Comparison of ENCODE assay signal across 1 cellular context in the genomic region with DNA sequence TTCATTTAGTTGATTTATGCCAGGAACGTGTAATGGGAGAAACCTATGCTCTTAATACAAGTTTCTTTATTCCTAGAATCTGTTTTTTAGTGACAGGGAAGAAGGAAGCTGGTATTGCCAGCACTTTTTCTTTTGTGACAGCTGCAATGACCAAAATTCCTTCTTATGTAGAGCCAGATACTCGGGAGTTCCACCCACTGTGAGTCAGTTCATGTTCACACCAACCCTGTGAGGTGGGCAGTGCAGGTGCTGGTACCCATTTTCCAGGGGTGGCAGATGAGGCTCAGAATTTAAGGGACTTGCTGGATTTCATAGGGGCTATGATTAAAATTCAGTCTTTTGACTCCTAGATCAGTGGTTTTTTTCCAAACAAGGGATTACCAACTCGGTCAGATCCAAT.
TF ChIP-seq lines count a peak whose summit lies in the region.

No MANE protein-coding gene starts in this region.

TF ChIP-seq in GM12878, 131 proteins besides CTCF, POLR2A, EP300 and RAD21:
- 0 out of 2 replicates have a peak, but pooled peaks have one; percentile 3 for TF ChIP-seq IKZF1 (conservative IDR thresholded peaks at IDR 0.05)
- TF ChIP-seq SREBF1 (IDR thresholded peaks at IDR 0.05; ENCODE audit: low read length): no peak
- TF ChIP-seq, protein P1, sequence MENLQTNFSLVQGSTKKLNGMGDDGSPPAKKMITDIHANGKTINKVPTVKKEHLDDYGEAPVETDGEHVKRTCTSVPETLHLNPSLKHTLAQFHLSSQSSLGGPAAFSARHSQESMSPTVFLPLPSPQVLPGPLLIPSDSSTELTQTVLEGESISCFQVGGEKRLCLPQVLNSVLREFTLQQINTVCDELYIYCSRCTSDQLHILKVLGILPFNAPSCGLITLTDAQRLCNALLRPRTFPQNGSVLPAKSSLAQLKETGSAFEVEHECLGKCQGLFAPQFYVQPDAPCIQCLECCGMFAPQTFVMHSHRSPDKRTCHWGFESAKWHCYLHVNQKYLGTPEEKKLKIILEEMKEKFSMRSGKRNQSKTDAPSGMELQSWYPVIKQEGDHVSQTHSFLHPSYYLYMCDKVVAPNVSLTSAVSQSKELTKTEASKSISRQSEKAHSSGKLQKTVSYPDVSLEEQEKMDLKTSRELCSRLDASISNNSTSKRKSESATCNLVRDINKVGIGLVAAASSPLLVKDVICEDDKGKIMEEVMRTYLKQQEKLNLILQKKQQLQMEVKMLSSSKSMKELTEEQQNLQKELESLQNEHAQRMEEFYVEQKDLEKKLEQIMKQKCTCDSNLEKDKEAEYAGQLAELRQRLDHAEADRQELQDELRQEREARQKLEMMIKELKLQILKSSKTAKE (IDR thresholded peaks at IDR 0.05; ENCODE audit: low read depth, poor library complexity, severe bottlenecking): no peak
